8 cellular contexts compared by ENCODE assay signal in the genomic region with DNA sequence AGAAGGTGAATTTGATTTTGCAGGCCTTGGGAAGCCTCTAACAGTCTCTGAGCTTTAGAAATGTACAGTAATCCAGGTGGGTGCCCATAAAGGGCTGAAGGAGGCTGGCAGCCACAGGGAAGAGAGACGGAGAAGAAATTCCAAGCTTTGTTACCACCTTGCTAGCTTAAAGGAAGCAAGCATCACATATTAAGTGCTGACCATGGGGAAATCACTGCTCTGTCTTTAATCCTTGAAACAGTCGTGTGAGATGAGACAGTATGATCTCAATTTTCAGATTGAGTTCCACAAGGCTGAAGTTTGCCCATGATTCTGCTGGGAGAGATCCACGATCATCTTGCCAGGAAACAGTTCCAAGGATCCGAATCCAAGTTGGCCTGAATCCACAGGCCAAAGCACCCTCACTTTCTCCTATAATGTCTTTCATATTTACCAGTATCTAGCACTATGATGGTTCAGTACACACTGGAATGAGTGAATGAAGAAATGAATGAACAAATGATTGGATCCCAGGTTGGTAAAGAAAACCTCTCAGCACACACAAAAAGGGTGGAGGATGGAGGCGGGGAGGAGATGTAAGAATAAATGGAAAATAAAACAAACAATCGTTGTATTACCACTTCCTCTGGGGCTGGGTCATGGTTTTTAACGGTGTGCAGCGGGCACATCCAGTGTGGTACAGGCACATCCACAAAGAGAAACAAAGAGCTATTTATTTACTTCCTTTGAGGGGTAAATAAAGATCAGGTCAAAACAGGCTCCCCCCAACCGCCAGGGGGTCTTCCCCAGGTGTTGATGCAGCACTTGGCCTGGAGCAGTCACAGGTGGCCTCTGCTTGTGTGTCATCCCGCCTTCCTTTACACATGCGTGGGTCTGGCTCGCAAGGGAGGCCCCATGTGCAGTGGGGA. TPM values are rescaled to one million over a fixed set of nuclear protein-coding genes. Genes with fewer than 3 reads are reported as not detected.
DNase-seq lines count a peak whose midpoint lies in the region; ATAC-seq, FAIRE-seq and TF ChIP-seq lines count a peak whose summit lies in the region.

No MANE protein-coding gene starts in this region.

- peak; percentile 87 for FAIRE-seq in GM19239 (lab: Jason Lieb, UNC)

- H3K27ac Mint-ChIP-seq in T-helper 17 cell (peak overlapping the region; percentile 97), mesothelial cell of epicardium (no peak overlapping the region)
- H3K27ac Mint-ChIP-seq in central memory CD8-positive, alpha-beta T cell (ENCODE audit: low read depth): peak overlapping the region; percentile 88

- TF ChIP-seq CTCF in mesothelial cell of epicardium (IDR thresholded peaks at IDR 0.05; ENCODE audit: unreplicated experiment): no peak

- H3K4me3 Mint-ChIP-seq in T-helper 17 cell (peak overlapping the region; percentile 82), mesothelial cell of epicardium (no peak overlapping the region)
- peak overlapping the region; percentile 67 for H3K4me3 Mint-ChIP-seq in central memory CD8-positive, alpha-beta T cell

- no peaks in the 10 kb centered on the region for H3K9me3 ChIP-seq in T-helper 17 cell (ENCODE audit: control insufficient read depth, low read length, poor library complexity, severe bottlenecking)

- no peak overlapping the region for H3K27ac ChIP-seq in substantia nigra (ENCODE audit: low read depth, low read length, poor library complexity, severe bottlenecking)

- H3K36me3 Mint-ChIP-seq in T-helper 17 cell (ENCODE audit: low read depth) (peaks cover 3% of the 10 kb centered on the region), mesothelial cell of epicardium (no peaks in the 10 kb centered on the region)
- peaks cover 33% of the 10 kb centered on the region for H3K36me3 Mint-ChIP-seq in central memory CD8-positive, alpha-beta T cell (ENCODE audit: insufficient read depth)

- H3K4me1 Mint-ChIP-seq in T-helper 17 cell: peaks cover 61% of the 10 kb centered on the region
- peaks cover 67% of the 10 kb centered on the region for H3K4me1 Mint-ChIP-seq in central memory CD8-positive, alpha-beta T cell
- peaks cover 5% of the 10 kb centered on the region for H3K4me1 Mint-ChIP-seq in mesothelial cell of epicardium

- H3K9me3 Mint-ChIP-seq in central memory CD8-positive, alpha-beta T cell: no peaks in the 10 kb centered on the region
- H3K9me3 Mint-ChIP-seq in mesothelial cell of epicardium: no peaks in the 10 kb centered on the region

- peak; percentile 89 for ATAC-seq in T-helper 17 cell
- ATAC-seq in central memory CD8-positive, alpha-beta T cell (replicated peaks; ENCODE audit: extremely low read depth, poor library complexity, severe bottlenecking): peak; percentile 93
- no peak for ATAC-seq in HG03196 (IDR thresholded peaks at IDR 0.05; ENCODE audit: unreplicated experiment)

- no peaks in the 10 kb centered on the region for H3K27me3 Mint-ChIP-seq in T-helper 17 cell
- H3K27me3 Mint-ChIP-seq in central memory CD8-positive, alpha-beta T cell: no peaks in the 10 kb centered on the region
- H3K27me3 Mint-ChIP-seq in mesothelial cell of epicardium (ENCODE audit: low read depth): no peaks in the 10 kb centered on the region

- DNase-seq in GM19239 (ENCODE audit: insufficient read length, low spot score): no peak
- peak; percentile 22 to 62 (median 40) for DNase-seq in T-helper 17 cell
- peak; percentile 41 to 66 for DNase-seq in central memory CD8-positive, alpha-beta T cell (ENCODE audit: low spot score in 2 of 2)
- peak; percentile 44 for DNase-seq in stimulated activated CD8-positive, alpha-beta memory T cell treated with anti-CD3 and anti-CD28 coated beads, Interleukin-12 subunit alpha, Interleukin-12 subunit beta, amount 100 ng/mL, for 1 hour (ENCODE audit: low read depth)
- DNase-seq in mesothelial cell of epicardium (ENCODE audit: low spot score in 2 of 2, unreplicated experiment in 2 of 2): no peak
- DNase-seq in substantia nigra (lab: John Stamatoyannopoulos, UW): no peak
- DNase-seq in NCI-H187 (lab: John Stamatoyannopoulos, UW): no peak

RNA-seq across cellular contexts. Expression of a gene that starts 28.2 kb away (rescaled TPM):
- 10 to 100 TPM; 28.7 to 35.3 TPM for total RNA-seq in T-helper 17 cell
- total RNA-seq in mesothelial cell of epicardium: 32.1 to 38.9 TPM (median 36.5 TPM) in 3 replicates

Comparison
In these comparisons a context has a peak if more than half of its experiments do, and no peak if none do; other contexts are left out.
1. DNase-seq: peak in T-helper 17 cell (3 of 3), central memory CD8-positive, alpha-beta T cell (2 of 2) and stimulated activated CD8-positive, alpha-beta memory T cell treated with anti-CD3 and anti-CD28 coated beads, Interleukin-12 subunit alpha, Interleukin-12 subunit beta, amount 100 ng/mL, for 1 hour (single experiment); none in GM19239 (single experiment), mesothelial cell of epicardium (0 of 2), substantia nigra (0 of 49) and NCI-H187 (0 of 2).